In genomic region chr3:185796431-185797107, GRCh38 we compare ENCODE assay signal across 1 cellular context.
TF ChIP-seq lines count a peak whose summit lies in the region.

No MANE protein-coding gene starts in this region.

TF ChIP-seq in K562, 482 proteins besides CTCF, POLR2A, EP300 and RAD21 (continued from another document and continues in another):
- TF ChIP-seq ZBTB49 (CRISPR knock-in tag; IDR thresholded peaks at IDR 0.05; ENCODE audit: borderline replicate concordance): no peak
- no peak for TF ChIP-seq ARID3A (IDR thresholded peaks at IDR 0.05; ENCODE audit: borderline replicate concordance, low read depth, low read length)
- TF ChIP-seq FOXA3 (CRISPR knock-in tag; conservative IDR thresholded peaks at IDR 0.05 in 1 of 2, IDR thresholded peaks at IDR 0.05 in 1 of 2): peak; percentile 29 to 74; a peak in 2 of 4 replicates
- no peak for TF ChIP-seq ZNF445 (CRISPR knock-in tag; IDR thresholded peaks at IDR 0.05; ENCODE audit: low read depth)
- TF ChIP-seq FOS (IDR thresholded peaks at IDR 0.05; ENCODE audit: extremely low read depth, insufficient read length): no peak
- TF ChIP-seq ZBTB26 (CRISPR knock-in tag; IDR thresholded peaks at IDR 0.05): no peak
- no peak for TF ChIP-seq FUS (optimal IDR thresholded peaks at IDR 0.05; ENCODE audit: low read depth, low read length)
- no peak for TF ChIP-seq RBM15 (IDR thresholded peaks at IDR 0.05; ENCODE audit: insufficient read depth, low read length)
- TF ChIP-seq ARID1B (IDR thresholded peaks at IDR 0.05): peak; percentile 75
- no peak for TF ChIP-seq POLR3G (IDR thresholded peaks at IDR 0.05; ENCODE audit: extremely low read depth, insufficient read length, insufficient replicate concordance)
- no peak for TF ChIP-seq ZBTB43 (CRISPR knock-in tag; IDR thresholded peaks at IDR 0.05)
- no peak for TF ChIP-seq CUX1 (CRISPR knock-in tag; IDR thresholded peaks at IDR 0.05)
- no peak for TF ChIP-seq HMBOX1 (IDR thresholded peaks at IDR 0.05)
- no peak for TF ChIP-seq ZNF253 (CRISPR knock-in tag; conservative IDR thresholded peaks at IDR 0.05)
- no peak for TF ChIP-seq SNRNP70 (optimal IDR thresholded peaks at IDR 0.05; ENCODE audit: low read depth, low read length)
- TF ChIP-seq WHSC1 (IDR thresholded peaks at IDR 0.05; ENCODE audit: low read length): no peak
- 0 out of 2 replicates have a peak, but pooled peaks have one; percentile 11 for TF ChIP-seq NFRKB (IDR thresholded peaks at IDR 0.05; ENCODE audit: low read depth)
- TF ChIP-seq FOXK2 (conservative IDR thresholded peaks at IDR 0.05 in 1 of 2, IDR thresholded peaks at IDR 0.05 in 1 of 2; ENCODE audit: low read depth in 2 of 2): peak; percentile 37 to 62; a peak in 2 of 4 replicates
- no peak for TF ChIP-seq GMEB1 (CRISPR knock-in tag; IDR thresholded peaks at IDR 0.05)
- TF ChIP-seq HDAC3 (IDR thresholded peaks at IDR 0.05; ENCODE audit: borderline replicate concordance, partially characterized antibody): no peak
- TF ChIP-seq NFIC (IDR thresholded peaks at IDR 0.05): no peak
- TF ChIP-seq TCF7L2 (IDR thresholded peaks at IDR 0.05; ENCODE audit: low read depth, low read length): no peak
- TF ChIP-seq GTF3C2 (IDR thresholded peaks at IDR 0.05; ENCODE audit: borderline replicate concordance, extremely low read depth, insufficient read length): no peak
- no peak for TF ChIP-seq MEF2D (tag; conservative IDR thresholded peaks at IDR 0.05; ENCODE audit: low read depth)
- TF ChIP-seq KLF13 (tag; IDR thresholded peaks at IDR 0.05; ENCODE audit: borderline replicate concordance, low read depth): no peak
- TF ChIP-seq KDM5B (IDR thresholded peaks at IDR 0.05; ENCODE audit: insufficient replicate concordance, low read depth, low read length): no peak
- no peak for TF ChIP-seq MITF (IDR thresholded peaks at IDR 0.05)
- no peak for TF ChIP-seq CHD1 (IDR thresholded peaks at IDR 0.05; ENCODE audit: low read length)
- TF ChIP-seq ETV1 (tag; conservative IDR thresholded peaks at IDR 0.05; ENCODE audit: low read depth): no peak
- TF ChIP-seq JUN (IDR thresholded peaks at IDR 0.05; ENCODE audit: borderline replicate concordance, low read depth, low read length): peak; percentile 79
- no peak for TF ChIP-seq JUN (CRISPR knock-in tag; IDR thresholded peaks at IDR 0.05; ENCODE audit: borderline replicate concordance)
- no peak for TF ChIP-seq NFIX (CRISPR knock-in tag; IDR thresholded peaks at IDR 0.05; ENCODE audit: low read depth)
- TF ChIP-seq SMARCC2 (IDR thresholded peaks at IDR 0.05; ENCODE audit: low read depth): peak; percentile 61
- TF ChIP-seq MXI1 (IDR thresholded peaks at IDR 0.05; ENCODE audit: low read depth, low read length): no peak
- no peak for TF ChIP-seq CXXC5 (CRISPR knock-in tag; IDR thresholded peaks at IDR 0.05)
- TF ChIP-seq MYC (IDR thresholded peaks at IDR 0.05; ENCODE audit: low read depth, low read length): no peak
- no peak for TF ChIP-seq MYC (CRISPR knock-in tag; IDR thresholded peaks at IDR 0.05; ENCODE audit: borderline replicate concordance, low read depth)
- peak; percentile 82 for TF ChIP-seq ATF3 (IDR thresholded peaks at IDR 0.05)
- no peak for TF ChIP-seq ATF3 (CRISPR knock-in tag; conservative IDR thresholded peaks at IDR 0.05)
- no peak for TF ChIP-seq FOXJ3 (CRISPR knock-in tag; IDR thresholded peaks at IDR 0.05)
- TF ChIP-seq ZNF124 (CRISPR knock-in tag; IDR thresholded peaks at IDR 0.05): no peak
- TF ChIP-seq ARHGAP35 (IDR thresholded peaks at IDR 0.05; ENCODE audit: partially characterized antibody): no peak
- TF ChIP-seq CBFA2T3 (IDR thresholded peaks at IDR 0.05): no peak
